8 cellular contexts compared by ENCODE assay signal in genomic region chr3:152302521-152303021, GRCh38. TPM values are rescaled to one million over a fixed set of nuclear protein-coding genes. Genes with fewer than 3 reads are reported as not detected.
A peak's percentile ranks its signal among the peaks of the same experiment; 100 is the strongest.
DNase-seq lines count a peak whose midpoint lies in the region; ATAC-seq and TF ChIP-seq lines count a peak whose summit lies in the region.

No MANE protein-coding gene starts in this region.

- peak overlapping the region; percentile 55 for H3K27ac ChIP-seq in mammary epithelial cell (ENCODE audit: insufficient read depth, low read depth, low read length)

- in situ Hi-C loops in mammary epithelial cell (cut with MboI; ENCODE audit: low sequenced_read_pairs in 2 of 2) = no loop called here

- H3K36me3 ChIP-seq in mammary epithelial cell (ENCODE audit: insufficient read depth, low read length) = no peaks in the 10 kb centered on the region

- peaks cover 94% of the 10 kb centered on the region for H3K79me2 ChIP-seq in mammary epithelial cell (ENCODE audit: insufficient read depth, low read length)

- H3K4me2 ChIP-seq in mammary epithelial cell (ENCODE audit: insufficient read depth, low read depth, low read length) = peak overlapping the region; percentile 59

- CTCF ChIA-PET in mammary epithelial cell (lab: Charles Lee; ENCODE audit: low non-redundant PET) = no interaction called here

- intact Hi-C loops in mammary epithelial cell (cut with micrococcal nuclease) = no loop called here

- dilution Hi-C loops in mammary epithelial cell (cut with HindIII; ENCODE audit: low sequenced_read_pairs) = no loop called here

- WGBS in mammary epithelial cell (ENCODE audit: low coverage, missing lambda C conversion rate) = 26% methylated on average over 4 of the region's 4 CpGs

- H2AFZ ChIP-seq in mammary epithelial cell (ENCODE audit: low read depth, low read length) = no peak overlapping the region

- peak; percentile 81 for ATAC-seq in GM18511 (IDR thresholded peaks at IDR 0.05; ENCODE audit: unreplicated experiment)

- TF ChIP-seq CTCF in mammary epithelial cell (conservative IDR thresholded peaks at IDR 0.05 in 1 of 2, IDR thresholded peaks at IDR 0.05 in 1 of 2; ENCODE audit: extremely low read depth in 1 of 2, insufficient read depth in 1 of 2, low read depth in 1 of 2, low read length in 2 of 2) = no peak

- peaks cover 50% of the 10 kb centered on the region for H3K4me1 ChIP-seq in mammary epithelial cell (ENCODE audit: insufficient read depth, low read length)

- no peaks in the 10 kb centered on the region for H3K27me3 ChIP-seq in mammary epithelial cell (ENCODE audit: insufficient read depth, low read length)

- H3K9me3 ChIP-seq in mammary epithelial cell (replicated peaks; ENCODE audit: insufficient read depth, low read length) = no peaks in the 10 kb centered on the region

- no TSS peak for BruUV-seq in mammary epithelial cell (replicated peaks; lab: Mats Ljungman, UMichigan)

- no peak overlapping the region for H3K9ac ChIP-seq in mammary epithelial cell (ENCODE audit: insufficient read depth, low read length)

- H3K4me3 ChIP-seq in mammary epithelial cell (replicated peaks in 1 of 3; ENCODE audit: insufficient read depth in 1 of 3, low read depth in 2 of 3, low read length in 3 of 3) = peak overlapping the region in 1 of 3 experiments; percentile 15

- DNase-seq in HCEC 1CT = peak; percentile 95
- DNase-seq in MV-4-11 (lab: John Stamatoyannopoulos, UW) = peak; percentile 66
- DNase-seq in mammary epithelial cell = peak; percentile 32
- peak; percentile 80 for DNase-seq in myocyte (ENCODE audit: low read depth)
- DNase-seq in stimulated activated CD4-positive, alpha-beta T cell treated with anti-CD3 and anti-CD28 coated beads, Interleukin-1b, Interleukin-23, amount 100 ng/mL, for 48 hours = no peak
- DNase-seq in COLO668 (lab: John Stamatoyannopoulos, UW; ENCODE audit: unreplicated experiment) = no peak
- DNase-seq in NCI-H187 (lab: John Stamatoyannopoulos, UW) = no peak

- no peaks in the 10 kb centered on the region for H4K20me1 ChIP-seq in mammary epithelial cell (ENCODE audit: insufficient read depth, low read length)

RNA-seq across cellular contexts. Expression of gene MBNL1, which starts 33.8 kb away (rescaled TPM):
- 100 to 1,000 TPM; 107 to 188 TPM for total RNA-seq in mammary epithelial cell
- 69.5 TPM for polyA plus RNA-seq in mammary epithelial cell
- 363 TPM for polyA minus RNA-seq in mammary epithelial cell
- 83.7 and 115 TPM in 2 replicates for total RNA-seq in myocyte
- 32.9 TPM for polyA plus RNA-seq in myocyte (2012)

Comparison
In these comparisons a context has a peak if more than half of its experiments do, and no peak if none do; other contexts are left out.
1. DNase-seq: peak in HCEC 1CT (single experiment), MV-4-11 (single experiment), mammary epithelial cell (single experiment) and myocyte (single experiment); none in stimulated activated CD4-positive, alpha-beta T cell treated with anti-CD3 and anti-CD28 coated beads, Interleukin-1b, Interleukin-23, amount 100 ng/mL, for 48 hours (single experiment), COLO668 (single experiment) and NCI-H187 (0 of 2).